In genomic region chr17:72906306-72906705, GRCh38 we compare ENCODE assay signal across 18 cellular contexts.
"Had no signal": no experiment of that assay in that cellular context is flagged by ENCODE, and none has a peak within 500 bp of the region (broad histone marks: within the 10 kb centered on the region; RNA-seq: fewer than 3 reads in every experiment).

No MANE protein-coding gene starts in this region.

- H3K36me3 Mint-ChIP-seq: activated naive CD4-positive, alpha-beta T cell treated with anti-CD3 and anti-CD28 coated beads, Interleukin-2, amount 50 U/mL, for 72 hours had no signal

- H3K9me3 Mint-ChIP-seq: activated CD4-positive, alpha-beta T cell treated with anti-CD3 and anti-CD28 coated beads, Interleukin-2, amount 10 ng/mL, durations not matched to agents 24 days and 14 days; activated CD8-positive, alpha-beta T cell treated with anti-CD3 and anti-CD28 coated beads for 36 hours; activated naive CD4-positive, alpha-beta T cell treated with anti-CD3 and anti-CD28 coated beads for 36 hours; activated naive CD4-positive, alpha-beta T cell treated with anti-CD3 and anti-CD28 coated beads, Interleukin-2, amount 50 U/mL, for 72 hours had no signal

- H3K4me3 Mint-ChIP-seq: activated CD4-positive, alpha-beta T cell treated with anti-CD3 and anti-CD28 coated beads, Interleukin-2, amount 10 ng/mL, durations not matched to agents 24 days and 14 days; activated CD8-positive, alpha-beta T cell treated with anti-CD3 and anti-CD28 coated beads for 36 hours; activated naive CD4-positive, alpha-beta T cell treated with anti-CD3 and anti-CD28 coated beads for 36 hours had no signal

- H3K27ac Mint-ChIP-seq: activated CD4-positive, alpha-beta T cell treated with anti-CD3 and anti-CD28 coated beads, Interleukin-2, amount 10 ng/mL, durations not matched to agents 24 days and 14 days; activated CD8-positive, alpha-beta T cell treated with anti-CD3 and anti-CD28 coated beads for 36 hours; activated naive CD4-positive, alpha-beta T cell treated with anti-CD3 and anti-CD28 coated beads for 36 hours had no signal

- H3K4me1 Mint-ChIP-seq: activated CD4-positive, alpha-beta T cell treated with anti-CD3 and anti-CD28 coated beads, Interleukin-2, amount 10 ng/mL, durations not matched to agents 24 days and 14 days had no signal

- H3K27me3 Mint-ChIP-seq: activated CD4-positive, alpha-beta T cell treated with anti-CD3 and anti-CD28 coated beads, Interleukin-2, amount 10 ng/mL, durations not matched to agents 24 days and 14 days; activated CD8-positive, alpha-beta T cell treated with anti-CD3 and anti-CD28 coated beads for 36 hours had no signal

- DNase-seq: activated CD4-positive, alpha-beta T cell treated with anti-CD3 and anti-CD28 coated beads, Interleukin-2, amount 10 ng/mL, durations not matched to agents 24 days and 14 days; activated CD4-positive, alpha-beta T cell treated with anti-CD3 and anti-CD28 coated beads, Interleukin-2, amount 50 U/mL, for 4 hours; activated CD8-positive, alpha-beta T cell treated with anti-CD3 and anti-CD28 coated beads for 36 hours; activated gamma-delta T cell treated with Interleukin-2 at 50 U/mL for 16 hours; activated naive CD4-positive, alpha-beta T cell treated with anti-CD3 and anti-CD28 coated beads for 36 hours; activated T-cell treated with anti-CD3 and anti-CD28 coated beads, Interleukin-2, amount 50 U/mL, for 1 hour; adrenal gland; body of pancreas; Karpas-422; NCI-H1105; NCI-H1436; NCI-H1694; NCI-H2029; NCI-H345; NCI-H524 treated with DMSO at 0.1 percent for 48 hours; OCI-M1; Right ventricle myocardium superior had no signal
